Comparison of ENCODE assay signal across 8 cellular contexts in genomic region chr17:78923660-78924453, GRCh38. TPM values are rescaled to one million over a fixed set of nuclear protein-coding genes. Genes with fewer than 3 reads are reported as not detected.
DNase-seq lines count a peak whose midpoint lies in the region; ATAC-seq and TF ChIP-seq lines count a peak whose summit lies in the region.

No MANE protein-coding gene starts in this region.

- no peaks in the 10 kb centered on the region for H3K9me3 Mint-ChIP-seq in activated T-cell treated with anti-CD3 and anti-CD28 coated beads, Interleukin-2, amount 50 U/mL, for 4 hours

- H3K27me3 Mint-ChIP-seq in activated T-cell treated with anti-CD3 and anti-CD28 coated beads, Interleukin-2, amount 50 U/mL, for 4 hours (ENCODE audit: low read depth), result peaks cover 12% of the 10 kb centered on the region

- H3K27ac ChIP-seq in tibial nerve, result peak overlapping the region; percentile 82 to 100 (median 90)

- peak; percentile 63 for DNase-seq in GM19240 (ENCODE audit: insufficient read length, low spot score)
- DNase-seq in NCI-H774 (lab: John Stamatoyannopoulos, UW), result peak; percentile 58
- peak; percentile 48 for DNase-seq in activated T-cell treated with anti-CD3 and anti-CD28 coated beads, Interleukin-2, amount 50 U/mL, for 4 hours
- DNase-seq in fibroblast of villous mesenchyme (ENCODE audit: low read depth), result no peak
- peak; percentile 55 to 60 for DNase-seq in tibial nerve (ENCODE audit: low spot score in 2 of 2)

- H3K36me3 ChIP-seq in neuron (ENCODE audit: insufficient read depth, low read length), result no peaks in the 10 kb centered on the region
- no peaks in the 10 kb centered on the region for H3K36me3 ChIP-seq in tibial nerve

- no peak for TF ChIP-seq CTCF in fibroblast of villous mesenchyme (IDR thresholded peaks at IDR 0.05; ENCODE audit: insufficient read depth, low read depth, low read length)
- no peak for TF ChIP-seq CTCF in tibial nerve (IDR thresholded peaks at IDR 0.05)

- H3K27me3 ChIP-seq in neuron (ENCODE audit: insufficient read depth, low read length) (no peaks in the 10 kb centered on the region), tibial nerve (no peaks in the 10 kb centered on the region)

- H3K4me3 ChIP-seq in fibroblast of villous mesenchyme (ENCODE audit: low read depth, low read length) (peak overlapping the region; percentile 88), neuron (ENCODE audit: low read length) (peak overlapping the region; percentile 60), tibial nerve (peak overlapping the region; percentile 67 to 98 (median 84))

- peaks cover 11% of the 10 kb centered on the region for H3K4me1 Mint-ChIP-seq in activated T-cell treated with anti-CD3 and anti-CD28 coated beads, Interleukin-2, amount 50 U/mL, for 4 hours (ENCODE audit: low read depth)

- WGBS in tibial nerve, 2 donors, result 3 to 4% methylated on average over 22 to 28 of the region's 28 CpGs

- TF ChIP-seq EP300 in tibial nerve (IDR thresholded peaks at IDR 0.05), result peak in 1 of 2 donors; percentile 28

- no peak overlapping the region for H2AFZ ChIP-seq in neuron (ENCODE audit: low read depth, low read length)

- H3K4me1 ChIP-seq in neuron (ENCODE audit: insufficient read depth, low read length), result peaks cover 36% of the 10 kb centered on the region
- H3K4me1 ChIP-seq in tibial nerve, result peaks cover 0 to 70% (median 46%) of the 10 kb centered on the region in 4 donors

- ATAC-seq in activated T-cell treated with anti-CD3 and anti-CD28 coated beads, Interleukin-2, amount 50 U/mL, for 4 hours, result peak; percentile 31 to 32
- ATAC-seq in HG03442 (IDR thresholded peaks at IDR 0.05; ENCODE audit: unreplicated experiment) (no peak), HG02885 (IDR thresholded peaks at IDR 0.05; ENCODE audit: poor library complexity, unreplicated experiment) (no peak)

- TF ChIP-seq POLR2A in tibial nerve (IDR thresholded peaks at IDR 0.05), result peak; percentile 18 to 20

- peak overlapping the region; percentile 61 for H3K4me3 Mint-ChIP-seq in activated T-cell treated with anti-CD3 and anti-CD28 coated beads, Interleukin-2, amount 50 U/mL, for 4 hours

- H3K9me3 ChIP-seq in neuron (ENCODE audit: low read length) (no peaks in the 10 kb centered on the region), tibial nerve (no peaks in the 10 kb centered on the region)

- no peaks in the 10 kb centered on the region for H3K36me3 Mint-ChIP-seq in activated T-cell treated with anti-CD3 and anti-CD28 coated beads, Interleukin-2, amount 50 U/mL, for 4 hours (ENCODE audit: insufficient read depth)

RNA-seq across cellular contexts. Expression of gene TIMP2, which starts 1.3 kb away (rescaled TPM):
- total RNA-seq in activated T-cell treated with anti-CD3 and anti-CD28 coated beads, Interleukin-2, amount 50 U/mL, for 4 hours, result 1 to 10 TPM in 1 of 3 donors, under 1 TPM in 2; 0.63 to 1.0 (median 0.81) TPM
- total RNA-seq in fibroblast of villous mesenchyme (157 and 189 TPM in 2 replicates), tibial nerve (100 to 1,000 TPM; 187 to 456 (median 339) TPM)

RNA-seq across cellular contexts. Expression of gene CEP295NL, which starts 20.9 kb away (rescaled TPM):
- not detected for total RNA-seq in activated T-cell treated with anti-CD3 and anti-CD28 coated beads, Interleukin-2, amount 50 U/mL, for 4 hours
- total RNA-seq in fibroblast of villous mesenchyme (3.9 and 5.6 TPM in 2 replicates), tibial nerve (10 to 100 TPM in 2 of 4 donors, 1 to 10 TPM in 2; 6.5 to 35.1 (median 9.9) TPM)

RNA-seq across cellular contexts. Expression of gene LGALS3BP, which starts 55.9 kb away (rescaled TPM):
- 10 to 100 TPM; 14.5 to 32.1 (median 29.9) TPM for total RNA-seq in activated T-cell treated with anti-CD3 and anti-CD28 coated beads, Interleukin-2, amount 50 U/mL, for 4 hours
- total RNA-seq in fibroblast of villous mesenchyme (297 and 325 TPM in 2 replicates), tibial nerve (100 to 1,000 TPM; 191 to 392 (median 296) TPM)

Comparison
In these comparisons a context has a peak if more than half of its experiments do, and no peak if none do; other contexts are left out.
1. ATAC-seq: peak in activated T-cell treated with anti-CD3 and anti-CD28 coated beads, Interleukin-2, amount 50 U/mL, for 4 hours (2 of 2); none in HG03442 (single experiment) and HG02885 (single experiment).
2. RNA of gene TIMP2, which starts 1.3 kb away (total RNA-seq): 187 to 456 TPM in tibial nerve and 157 to 189 TPM in fibroblast of villous mesenchyme; 0.63 to 1.0 TPM in activated T-cell treated with anti-CD3 and anti-CD28 coated beads, Interleukin-2, amount 50 U/mL, for 4 hours; every median in the first group is over 10 times any median in the second.
3. Peak in every context shown above with its lines, with median percentiles within 50 percentile points of each other: H3K4me3 ChIP-seq.